ENCODE assay signal across 1 cellular context in genomic region chr13:51978836-51979556, GRCh38.
TF ChIP-seq lines count a peak whose summit lies in the region.

No MANE protein-coding gene starts in this region.

TF ChIP-seq in HepG2, 621 proteins besides CTCF, POLR2A, EP300 and RAD21 (continued from another document and continues in another):
- peak; percentile 46; the same call in 1 of the 2 replicates for TF ChIP-seq ARID4A (CRISPR knock-in tag; IDR thresholded peaks at IDR 0.05; ENCODE audit: borderline replicate concordance)
- no peak for TF ChIP-seq NR1H2 (CRISPR knock-in tag; IDR thresholded peaks at IDR 0.05; ENCODE audit: borderline replicate concordance, low read depth)
- TF ChIP-seq PAXIP1 (CRISPR knock-in tag; conservative IDR thresholded peaks at IDR 0.05): peak; percentile 54
- TF ChIP-seq ZNF564 (CRISPR knock-in tag; IDR thresholded peaks at IDR 0.05): no peak
- no peak for TF ChIP-seq SP4 (CRISPR knock-in tag; IDR thresholded peaks at IDR 0.05)
- peak; percentile 41 for TF ChIP-seq ATF7 (IDR thresholded peaks at IDR 0.05)
- TF ChIP-seq ATF7 (CRISPR knock-in tag; IDR thresholded peaks at IDR 0.05): no peak
- no peak for TF ChIP-seq ZFP62 (CRISPR knock-in tag; IDR thresholded peaks at IDR 0.05)
- no peak for TF ChIP-seq ZNF10 (CRISPR knock-in tag; IDR thresholded peaks at IDR 0.05; ENCODE audit: borderline replicate concordance, low read depth)
- TF ChIP-seq ISL2 (CRISPR knock-in tag; IDR thresholded peaks at IDR 0.05): 0 out of 2 replicates have a peak, but pooled peaks have one; percentile 40
- peak; percentile 50; the same call in 1 of the 2 replicates for TF ChIP-seq HDAC1 (CRISPR knock-in tag; IDR thresholded peaks at IDR 0.05)
- TF ChIP-seq EED (CRISPR knock-in tag; IDR thresholded peaks at IDR 0.05): no peak
- peak; percentile 59 for TF ChIP-seq ARID5B (CRISPR knock-in tag; IDR thresholded peaks at IDR 0.05)
- TF ChIP-seq HDAC6 (IDR thresholded peaks at IDR 0.05; ENCODE audit: low read depth, low read length): no peak
- peak; percentile 98 for TF ChIP-seq POGZ (CRISPR knock-in tag; IDR thresholded peaks at IDR 0.05)
- no peak for TF ChIP-seq ZNF841 (CRISPR knock-in tag; IDR thresholded peaks at IDR 0.05; ENCODE audit: borderline replicate concordance)
- TF ChIP-seq TFDP1 (CRISPR knock-in tag; IDR thresholded peaks at IDR 0.05; ENCODE audit: borderline replicate concordance): no peak
- TF ChIP-seq SOX5 (CRISPR knock-in tag; IDR thresholded peaks at IDR 0.05; ENCODE audit: borderline replicate concordance): peak; percentile 38; the same call in 1 of the 2 replicates
- TF ChIP-seq SMYD3 (CRISPR knock-in tag; IDR thresholded peaks at IDR 0.05): no peak
- no peak for TF ChIP-seq GMEB1 (CRISPR knock-in tag; IDR thresholded peaks at IDR 0.05; ENCODE audit: borderline replicate concordance)
- peak; percentile 98 for TF ChIP-seq CEBPB (IDR thresholded peaks at IDR 0.05; ENCODE audit: borderline replicate concordance, low read depth, low read length)
- TF ChIP-seq NR2C2 (CRISPR knock-in tag; IDR thresholded peaks at IDR 0.05; ENCODE audit: borderline replicate concordance): 0 out of 2 replicates have a peak, but pooled peaks have one; percentile 24
- TF ChIP-seq KDM2A (CRISPR knock-in tag; IDR thresholded peaks at IDR 0.05; ENCODE audit: borderline replicate concordance, low read depth): no peak; the same call in 1 of the 2 replicates
- TF ChIP-seq PHF21A (CRISPR knock-in tag; IDR thresholded peaks at IDR 0.05): peak; percentile 37; the same call in 1 of the 2 replicates
- TF ChIP-seq NCOR1 (IDR thresholded peaks at IDR 0.05; ENCODE audit: borderline replicate concordance, low read length): peak; percentile 75; the same call in 1 of the 2 replicates
- TF ChIP-seq ZNF788 (CRISPR knock-in tag; IDR thresholded peaks at IDR 0.05; ENCODE audit: borderline replicate concordance): peak; percentile 38; the same call in 1 of the 2 replicates
- TF ChIP-seq THRA (CRISPR knock-in tag; IDR thresholded peaks at IDR 0.05; ENCODE audit: borderline replicate concordance): no peak
- TF ChIP-seq SNAPC4 (CRISPR knock-in tag; IDR thresholded peaks at IDR 0.05): no peak
- peak; percentile 26; the same call in 1 of the 2 replicates for TF ChIP-seq CREB1 (IDR thresholded peaks at IDR 0.05)
- TF ChIP-seq CREB1 (CRISPR knock-in tag; IDR thresholded peaks at IDR 0.05): peak; percentile 31; the same call in 1 of the 2 replicates
- no peak for TF ChIP-seq NFRKB (IDR thresholded peaks at IDR 0.05)
- TF ChIP-seq ZSCAN21 (CRISPR knock-in tag; IDR thresholded peaks at IDR 0.05; ENCODE audit: borderline replicate concordance): 0 out of 2 replicates have a peak, but pooled peaks have one; percentile 30
- TF ChIP-seq ZNF350 (CRISPR knock-in tag; IDR thresholded peaks at IDR 0.05; ENCODE audit: borderline replicate concordance, low read depth): peak; percentile 37; the same call in 1 of the 2 replicates
- peak; percentile 77; the same call in 1 of the 2 replicates for TF ChIP-seq FOXK1 (CRISPR knock-in tag; IDR thresholded peaks at IDR 0.05; ENCODE audit: borderline replicate concordance, low read depth)
- 0 out of 2 replicates have a peak, but pooled peaks have one; percentile 39 for TF ChIP-seq KLF6 (CRISPR knock-in tag; IDR thresholded peaks at IDR 0.05)
- no peak for TF ChIP-seq FOSL1 (CRISPR knock-in tag; IDR thresholded peaks at IDR 0.05; ENCODE audit: borderline replicate concordance)
- TF ChIP-seq HOXA5 (CRISPR knock-in tag; IDR thresholded peaks at IDR 0.05): no peak
- TF ChIP-seq ZNF614 (CRISPR knock-in tag; IDR thresholded peaks at IDR 0.05; ENCODE audit: borderline replicate concordance): peak; percentile 50; the same call in 1 of the 2 replicates
- no peak for TF ChIP-seq ZNF569 (CRISPR knock-in tag; IDR thresholded peaks at IDR 0.05; ENCODE audit: borderline replicate concordance)
- no peak for TF ChIP-seq KDM4B (CRISPR knock-in tag; IDR thresholded peaks at IDR 0.05)
- TF ChIP-seq TCF7L2 (IDR thresholded peaks at IDR 0.05; ENCODE audit: low read depth, low read length): no peak
